In genomic region chr19:54127688-54128440, GRCh38 we compare ENCODE assay signal across 9 cellular contexts. TPM values are rescaled to one million over a fixed set of nuclear protein-coding genes. Genes with fewer than 3 reads are reported as not detected.
"Had no signal": no experiment of that assay in that cellular context is flagged by ENCODE, and none has a peak within 500 bp of the region (broad histone marks: within the 10 kb centered on the region; RNA-seq: fewer than 3 reads in every experiment).

No MANE protein-coding gene starts in this region.

- H3K27ac ChIP-seq: GM23248 had no signal

- H3K4me1 Mint-ChIP-seq: H9 had no signal

- H2AFZ ChIP-seq: GM23248 had no signal

- H3K4me3 ChIP-seq: GM23248, K562 had no signal

- H3K4me3 Mint-ChIP-seq: H9, HFFc6 had no signal

- ATAC-seq: K562 had no signal

- H3K9me3 Mint-ChIP-seq: H9, HFFc6 had no signal

- H3K9ac ChIP-seq: GM23248 had no signal

- DNase-seq: GM23248, GOT3, H9, HCEC 1CT, HFFc6, IMR-90, KG1 had no signal

- H3K27ac Mint-ChIP-seq: H9, HFFc6 had no signal

RNA-seq across cellular contexts. Expression of gene OSCAR, which starts 27.3 kb away (rescaled TPM):
- total RNA-seq: HT-29, IMR-90 had no signal
